ENCODE assay signal across 18 cellular contexts in the genomic region with DNA sequence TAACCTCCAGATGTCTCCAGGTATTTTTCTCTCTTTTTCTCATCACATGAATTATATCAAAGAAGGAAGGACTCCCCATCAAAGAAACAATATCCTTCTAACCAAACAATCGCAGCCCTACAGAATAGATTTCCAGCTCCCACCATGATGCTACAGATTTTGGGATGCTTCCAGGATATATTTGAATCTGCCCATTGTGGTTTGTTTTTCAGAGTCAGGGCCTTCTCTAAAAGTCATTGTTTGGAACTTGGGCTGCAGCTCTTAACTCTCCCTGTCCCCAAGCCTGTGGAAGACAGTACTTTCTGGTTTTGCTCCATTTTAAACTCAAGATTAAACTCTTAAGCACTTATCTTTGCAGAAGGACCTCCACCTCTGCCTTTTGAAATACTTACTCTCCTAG.
A peak's percentile ranks its signal among the peaks of the same experiment; 100 is the strongest.
DNase-seq lines count a peak whose midpoint lies in the region; ATAC-seq lines count a peak whose summit lies in the region.
"Had no signal": no experiment of that assay in that cellular context is flagged by ENCODE, and none has a peak within 500 bp of the region (broad histone marks: within the 10 kb centered on the region; RNA-seq: fewer than 3 reads in every experiment).

No MANE protein-coding gene starts in this region.

- peak overlapping the region; percentile 79 for H3K27ac ChIP-seq in angular gyrus (ENCODE audit: low read depth, low read length)
- H3K27ac ChIP-seq: C4-2B, HL-60 had no signal

- ATAC-seq in GM21360 (IDR thresholded peaks at IDR 0.05; ENCODE audit: unreplicated experiment) (no peak), HG02981 (IDR thresholded peaks at IDR 0.05; ENCODE audit: unreplicated experiment) (no peak)

- DNase-seq in globus pallidus (ENCODE audit: low spot score): peak; percentile 91
- peak; percentile 80 for DNase-seq in midbrain (lab: John Stamatoyannopoulos, UW)
- peak; percentile 92 for DNase-seq in superior temporal gyrus (ENCODE audit: extremely low spot score)
- no peak for DNase-seq in NCI-H345 treated with DMSO at 0.1 percent for 48 hours (lab: John Stamatoyannopoulos, UW; ENCODE audit: unreplicated experiment)
- no peak for DNase-seq in COLO668 (lab: John Stamatoyannopoulos, UW; ENCODE audit: unreplicated experiment)
- DNase-seq: BE2C; Caco-2; CD4-positive, alpha-beta memory T cell; DND-41; GDM1; HCEC 1CT; HFFc6; IMR-90 had no signal

Comparison
In these comparisons a context has a peak if more than half of its experiments do, and no peak if none do; other contexts are left out.
1. DNase-seq: peak in globus pallidus (single experiment), midbrain (single experiment) and superior temporal gyrus (single experiment); none in NCI-H345 treated with DMSO at 0.1 percent for 48 hours (single experiment) and COLO668 (single experiment).